8 cellular contexts compared by ENCODE assay signal in the genomic region with DNA sequence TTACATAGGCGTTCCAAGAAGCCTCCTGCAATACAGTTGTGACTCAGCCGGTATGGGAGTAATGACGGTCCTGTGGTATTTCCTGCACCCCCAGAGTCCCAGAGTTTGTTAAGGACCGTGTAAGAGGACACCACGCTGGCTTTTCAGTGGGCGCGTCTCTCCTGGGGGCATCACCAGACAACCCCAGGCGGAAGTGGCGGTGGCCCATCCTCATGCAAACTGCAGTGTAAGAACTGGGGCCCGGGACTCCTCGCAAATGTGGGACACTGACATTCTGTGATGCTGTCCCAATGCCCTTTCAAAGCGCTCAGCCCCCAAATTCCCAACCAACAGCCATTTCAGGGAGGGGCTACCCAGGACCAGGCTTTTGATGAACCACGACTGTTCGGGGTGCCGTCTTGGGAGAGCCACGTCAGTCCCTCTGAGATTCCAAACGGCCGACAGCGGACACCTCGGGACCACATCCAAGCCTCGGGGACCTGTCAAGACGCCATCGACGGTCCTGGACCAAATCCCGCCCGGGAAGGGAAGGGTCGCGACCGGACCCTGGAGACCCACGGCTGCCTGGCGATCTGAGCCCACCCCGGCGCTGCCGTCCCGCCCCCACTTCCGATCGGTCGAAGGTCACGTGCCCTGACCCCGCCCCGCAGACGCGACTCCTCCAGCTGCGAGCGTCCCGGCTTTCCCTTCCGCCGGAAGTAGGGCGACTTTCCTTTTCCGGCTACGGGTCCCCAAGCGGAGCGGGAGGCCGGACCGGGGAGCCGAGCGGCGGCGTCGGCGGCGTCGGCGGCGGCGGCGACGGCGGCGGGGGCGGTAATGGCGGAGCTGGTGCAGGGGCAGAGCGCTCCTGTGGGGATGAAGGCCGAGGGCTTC. TPM values are rescaled to one million over a fixed set of nuclear protein-coding genes. Genes with fewer than 3 reads are reported as not detected.
DNase-seq lines count a peak whose midpoint lies in the region; ATAC-seq and TF ChIP-seq lines count a peak whose summit lies in the region.

A gene with protein sequence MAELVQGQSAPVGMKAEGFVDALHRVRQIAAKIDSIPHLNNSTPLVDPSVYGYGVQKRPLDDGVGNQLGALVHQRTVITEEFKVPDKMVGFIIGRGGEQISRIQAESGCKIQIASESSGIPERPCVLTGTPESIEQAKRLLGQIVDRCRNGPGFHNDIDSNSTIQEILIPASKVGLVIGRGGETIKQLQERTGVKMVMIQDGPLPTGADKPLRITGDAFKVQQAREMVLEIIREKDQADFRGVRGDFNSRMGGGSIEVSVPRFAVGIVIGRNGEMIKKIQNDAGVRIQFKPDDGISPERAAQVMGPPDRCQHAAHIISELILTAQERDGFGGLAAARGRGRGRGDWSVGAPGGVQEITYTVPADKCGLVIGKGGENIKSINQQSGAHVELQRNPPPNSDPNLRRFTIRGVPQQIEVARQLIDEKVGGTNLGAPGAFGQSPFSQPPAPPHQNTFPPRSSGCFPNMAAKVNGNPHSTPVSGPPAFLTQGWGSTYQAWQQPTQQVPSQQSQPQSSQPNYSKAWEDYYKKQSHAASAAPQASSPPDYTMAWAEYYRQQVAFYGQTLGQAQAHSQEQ (plus strand): TSS at position 713 of the 873 bp plus-strand sequence. CDS start 104 bp downstream, at position 817.

- intact Hi-C loops in left colon (cut with DNase I, micrococcal nuclease) = no loop called here

- peak; percentile 94 for TF ChIP-seq POLR2A in GM19193 (IDR thresholded peaks at IDR 0.05; ENCODE audit: extremely low read depth, insufficient read depth, insufficient read length)

- peak within 1 kb of the TSS; percentile 84 for H3K27ac ChIP-seq in cingulate gyrus (ENCODE audit: low read depth, low read length)

- DNase-seq in AG20443 (ENCODE audit: low spot score) = peak; percentile 99
- DNase-seq in NCI-H524 (lab: John Stamatoyannopoulos, UW) = peak; percentile 87 to 91
- DNase-seq in activated CD4-positive, alpha-beta T cell treated with anti-CD3 and anti-CD28 coated beads for 4 hours = peak; percentile 87
- DNase-seq in left colon = peak; percentile 93 to 96
- peak; percentile 83 to 88 for DNase-seq in stimulated activated CD4-positive, alpha-beta T cell treated with anti-CD3 and anti-CD28 coated beads, Interleukin-1b, Interleukin-23, amount 100 ng/mL, for 4 hours (ENCODE audit: low read depth in 2 of 2)

- ATAC-seq in HG03442 (IDR thresholded peaks at IDR 0.05; ENCODE audit: unreplicated experiment) = peak; percentile 86
- ATAC-seq in left colon = peak; percentile 99

RNA-seq across cellular contexts. Expression of the gene that starts here (rescaled TPM):
- total RNA-seq in left colon = 10 to 100 TPM; 43.8 to 48.3 TPM

Comparison
In these comparisons a context has a peak if more than half of its experiments do, and no peak if none do; other contexts are left out.
1. Peak in every context shown above with its lines: DNase-seq, ATAC-seq and H3K27ac ChIP-seq.